14 cellular contexts compared by ENCODE assay signal in the genomic region with DNA sequence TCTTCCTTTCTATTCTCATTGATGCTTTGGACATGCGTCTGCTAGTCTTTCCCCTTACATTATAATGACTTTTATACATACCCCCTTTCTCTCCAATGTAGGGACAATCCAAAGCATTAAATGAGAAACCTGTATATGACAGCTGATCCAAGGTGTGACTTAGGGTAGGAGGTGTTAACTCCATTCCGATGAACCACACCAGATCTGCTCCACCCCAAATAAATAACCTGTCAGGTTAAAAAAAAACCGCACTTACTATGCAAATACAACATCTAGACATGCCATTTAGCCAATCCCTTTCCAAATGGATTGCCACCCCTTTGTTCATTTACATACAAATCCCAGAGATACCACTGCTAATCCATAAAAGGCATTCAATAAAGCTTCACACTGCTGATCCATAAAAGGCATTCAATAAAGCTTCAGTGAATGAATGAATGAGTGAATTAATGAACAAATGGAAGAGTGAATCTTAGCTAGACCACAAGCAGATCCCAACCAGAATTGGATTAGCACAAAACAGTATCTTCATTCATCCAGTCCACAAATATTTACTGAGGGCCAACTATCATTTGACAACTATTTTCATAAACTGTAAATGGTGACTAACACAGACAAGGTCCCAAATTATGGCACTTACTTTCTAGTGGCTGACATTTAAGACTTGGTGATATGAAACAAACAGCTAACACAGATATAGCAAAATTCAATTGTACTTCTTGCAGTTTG.
A peak's percentile ranks its signal among the peaks of the same experiment; 100 is the strongest.
DNase-seq lines count a peak whose midpoint lies in the region; ATAC-seq and TF ChIP-seq lines count a peak whose summit lies in the region.
"Had no signal": no experiment of that assay in that cellular context is flagged by ENCODE, and none has a peak within 500 bp of the region (broad histone marks: within the 10 kb centered on the region; RNA-seq: fewer than 3 reads in every experiment).

No MANE protein-coding gene starts in this region.

- no peak overlapping the region for H3K4me3 Mint-ChIP-seq in activated T-cell treated with anti-CD3 and anti-CD28 coated beads, Interleukin-2, amount 50 U/mL, for 24 hours
- H3K4me3 Mint-ChIP-seq in activated naive CD8-positive, alpha-beta T cell treated with anti-CD3 and anti-CD28 coated beads, Interleukin-2, amount 50 U/mL, for 24 hours: peak overlapping the region; percentile 51
- H3K4me3 Mint-ChIP-seq: type B pancreatic cell had no signal

- no peaks in the 10 kb centered on the region for H3K9me3 ChIP-seq in Loucy (ENCODE audit: insufficient read depth, low read depth, low read length)
- H3K9me3 ChIP-seq in osteoblast (ENCODE audit: low read depth, low read length): no peaks in the 10 kb centered on the region
- H3K9me3 ChIP-seq: ascending aorta, lower lobe of right lung, sigmoid colon had no signal

- H2AFZ ChIP-seq in Loucy (ENCODE audit: low read length): no peak overlapping the region
- no peak overlapping the region for H2AFZ ChIP-seq in osteoblast (ENCODE audit: low read length)

- H3K79me2 ChIP-seq in Loucy (ENCODE audit: insufficient read depth, low read length) (peaks cover 44% of the 10 kb centered on the region; the same call in 1 of the 2 replicates), osteoblast (ENCODE audit: insufficient read depth, low read length) (peaks cover 4% of the 10 kb centered on the region)

- DNase-seq in activated T-cell treated with anti-CD3 and anti-CD28 coated beads, Interleukin-2, amount 50 U/mL, for 24 hours: no peak
- DNase-seq in activated T-cell treated with anti-CD3 and anti-CD28 coated beads, Interleukin-2, amount 50 U/mL, for 1 hour: no peak
- no peak for DNase-seq in activated naive CD8-positive, alpha-beta T cell treated with anti-CD3 and anti-CD28 coated beads, Interleukin-2, amount 50 U/mL, for 24 hours
- DNase-seq in osteoblast (ENCODE audit: insufficient read length, low spot score, missing footprints) (no peak), islet precursor cell (no peak), GM10248 (ENCODE audit: extremely low spot score) (no peak)
- DNase-seq: lower lobe of right lung; stimulated activated CD4-positive, alpha-beta T cell treated with anti-CD3 and anti-CD28 coated beads, Interleukin-4, amount 100 ng/mL, for 24 hours; WERI-Rb-1 had no signal

- H3K9me3 Mint-ChIP-seq in activated T-cell treated with anti-CD3 and anti-CD28 coated beads, Interleukin-2, amount 50 U/mL, for 24 hours: no peaks in the 10 kb centered on the region
- no peaks in the 10 kb centered on the region for H3K9me3 Mint-ChIP-seq in activated naive CD8-positive, alpha-beta T cell treated with anti-CD3 and anti-CD28 coated beads, Interleukin-2, amount 50 U/mL, for 24 hours

- POLR2A ChIA-PET in GM10248 (lab: Yijun Ruan, JAX): no interaction called here

- no peak for ATAC-seq in activated naive CD8-positive, alpha-beta T cell treated with anti-CD3 and anti-CD28 coated beads, Interleukin-2, amount 50 U/mL, for 24 hours
- no peak for ATAC-seq in GM21447 (IDR thresholded peaks at IDR 0.05; ENCODE audit: unreplicated experiment)

- H3K4me1 Mint-ChIP-seq in activated T-cell treated with anti-CD3 and anti-CD28 coated beads, Interleukin-2, amount 50 U/mL, for 24 hours (ENCODE audit: low read depth): peaks cover 63% of the 10 kb centered on the region
- peaks cover 71% of the 10 kb centered on the region for H3K4me1 Mint-ChIP-seq in activated naive CD8-positive, alpha-beta T cell treated with anti-CD3 and anti-CD28 coated beads, Interleukin-2, amount 50 U/mL, for 24 hours

- peak overlapping the region; percentile 53 for H3K4me3 ChIP-seq in Loucy (ENCODE audit: low read length, poor library complexity, severe bottlenecking)
- no peak overlapping the region for H3K4me3 ChIP-seq in osteoblast (ENCODE audit: insufficient read depth, low read length)
- H3K4me3 ChIP-seq: ascending aorta, lower lobe of right lung, sigmoid colon had no signal

- peaks cover 65% of the 10 kb centered on the region for H3K4me1 ChIP-seq in Loucy (ENCODE audit: insufficient read depth, low read length, poor library complexity, severe bottlenecking)
- peaks cover 11% of the 10 kb centered on the region for H3K4me1 ChIP-seq in osteoblast (ENCODE audit: insufficient read depth, low read length)
- H3K4me1 ChIP-seq: ascending aorta had no signal

- peaks cover 2% of the 10 kb centered on the region for H3K27me3 Mint-ChIP-seq in activated T-cell treated with anti-CD3 and anti-CD28 coated beads, Interleukin-2, amount 50 U/mL, for 24 hours
- no peaks in the 10 kb centered on the region for H3K27me3 Mint-ChIP-seq in activated naive CD8-positive, alpha-beta T cell treated with anti-CD3 and anti-CD28 coated beads, Interleukin-2, amount 50 U/mL, for 24 hours
- H3K27me3 Mint-ChIP-seq: type B pancreatic cell had no signal

- H3K36me3 Mint-ChIP-seq in activated T-cell treated with anti-CD3 and anti-CD28 coated beads, Interleukin-2, amount 50 U/mL, for 24 hours (ENCODE audit: low read depth): peaks cover 16% of the 10 kb centered on the region
- peaks cover 25% of the 10 kb centered on the region for H3K36me3 Mint-ChIP-seq in activated naive CD8-positive, alpha-beta T cell treated with anti-CD3 and anti-CD28 coated beads, Interleukin-2, amount 50 U/mL, for 24 hours (ENCODE audit: low read depth)
- H3K36me3 Mint-ChIP-seq: type B pancreatic cell had no signal

- no peak overlapping the region for H3K9ac ChIP-seq in Loucy (ENCODE audit: low read depth, low read length, poor library complexity, severe bottlenecking)

- H3K27ac ChIP-seq in osteoblast (ENCODE audit: low read depth, low read length): no peak overlapping the region
- H3K27ac ChIP-seq: ascending aorta, lower lobe of right lung, sigmoid colon, WERI-Rb-1 had no signal

- TF ChIP-seq CTCF in Loucy (conservative IDR thresholded peaks at IDR 0.05; ENCODE audit: low read length): no peak
- no peak for TF ChIP-seq CTCF in osteoblast (IDR thresholded peaks at IDR 0.05; ENCODE audit: extremely low read depth, low read depth, low read length)
- no peak for TF ChIP-seq CTCF in GM10248 (IDR thresholded peaks at IDR 0.05; ENCODE audit: control extremely low read depth, extremely low read depth, low read depth, missing control alignments)

- no peaks in the 10 kb centered on the region for H3K27me3 ChIP-seq in Loucy (ENCODE audit: insufficient read depth, low read length, poor library complexity, severe bottlenecking)
- no peaks in the 10 kb centered on the region for H3K27me3 ChIP-seq in osteoblast (ENCODE audit: insufficient read depth, low read length)
- H3K27me3 ChIP-seq: ascending aorta had no signal

- H4K20me1 ChIP-seq in Loucy (ENCODE audit: insufficient read depth, low read length, poor library complexity, severe bottlenecking): no peaks in the 10 kb centered on the region
- H4K20me1 ChIP-seq in osteoblast (ENCODE audit: insufficient read depth, low read length): no peaks in the 10 kb centered on the region

- no peaks in the 10 kb centered on the region for H3K9me2 ChIP-seq in Loucy (replicated peaks; ENCODE audit: low read depth, low read length)

- H3K4me2 ChIP-seq in Loucy (ENCODE audit: low read depth, low read length, poor library complexity, severe bottlenecking): peak overlapping the region; percentile 47
- H3K4me2 ChIP-seq in osteoblast (ENCODE audit: insufficient read depth, low read length): peak overlapping the region; percentile 9

- H3K27ac Mint-ChIP-seq in activated T-cell treated with anti-CD3 and anti-CD28 coated beads, Interleukin-2, amount 50 U/mL, for 24 hours: peak overlapping the region; percentile 76
- H3K27ac Mint-ChIP-seq in activated naive CD8-positive, alpha-beta T cell treated with anti-CD3 and anti-CD28 coated beads, Interleukin-2, amount 50 U/mL, for 24 hours: peak overlapping the region; percentile 83
- H3K27ac Mint-ChIP-seq: type B pancreatic cell had no signal

- H3K36me3 ChIP-seq in Loucy (ENCODE audit: insufficient read depth, low read length) (no peaks in the 10 kb centered on the region), osteoblast (ENCODE audit: insufficient read depth, low read length) (no peaks in the 10 kb centered on the region)
- H3K36me3 ChIP-seq: ascending aorta, lower lobe of right lung, sigmoid colon, WERI-Rb-1 had no signal

- CTCF ChIA-PET in GM10248 (lab: Yijun Ruan, JAX): no interaction called here

- H3F3A ChIP-seq in Loucy (ENCODE audit: low read depth): peaks cover 4% of the 10 kb centered on the region; the same call in 1 of the 2 replicates
